1 cellular context compared by ENCODE assay signal in the genomic region with DNA sequence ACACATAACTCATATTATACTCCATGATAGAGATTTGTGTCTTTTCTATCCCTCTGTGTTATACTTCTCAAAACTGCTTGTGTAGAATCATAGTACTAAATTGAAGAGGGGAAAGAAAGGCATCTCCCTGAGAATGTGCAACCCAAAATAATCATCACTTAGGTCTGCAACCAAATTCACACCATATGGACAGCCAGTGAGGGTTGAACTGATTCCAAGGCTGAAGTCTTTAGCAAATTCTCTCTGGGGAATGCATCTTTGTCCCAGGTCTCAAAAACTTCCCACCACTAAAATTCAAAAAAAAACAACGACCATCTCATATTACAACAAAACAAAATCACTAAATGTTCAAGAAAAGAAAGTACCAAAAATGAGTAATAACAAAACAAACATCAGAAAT.
TF ChIP-seq lines count a peak whose summit lies in the region.

No MANE protein-coding gene starts in this region.

TF ChIP-seq in GM12878, 131 proteins besides CTCF, POLR2A, EP300 and RAD21:
- TF ChIP-seq ZNF274 (IDR thresholded peaks at IDR 0.05; ENCODE audit: insufficient read depth, insufficient read length), result no peak
TF ChIP-seq in GM12878: peak in this region for 0.
